8 cellular contexts compared by ENCODE assay signal in genomic region chr10:99845837-99846382, GRCh38.
DNase-seq lines count a peak whose midpoint lies in the region; ATAC-seq and TF ChIP-seq lines count a peak whose summit lies in the region.

No MANE protein-coding gene starts in this region.

- H3K79me2 ChIP-seq in parathyroid adenoma: no peaks in the 10 kb centered on the region

- intact Hi-C loops in transverse colon (cut with DNase I; ENCODE audit: low total_unique reads): loop anchor here (2.0 kb wide), 1 partner anchor 197 kb away; no protein-coding TSS in a partner anchor

- peak overlapping the region; percentile 64 for H2AFZ ChIP-seq in parathyroid adenoma

- peak overlapping the region; percentile 65 for H3K4me2 ChIP-seq in parathyroid adenoma (ENCODE audit: low read length)

- no peaks in the 10 kb centered on the region for H3K36me3 ChIP-seq in CD8-positive, alpha-beta memory T cell (ENCODE audit: insufficient read depth, low read length)
- H3K36me3 ChIP-seq in MG63 (no peaks in the 10 kb centered on the region), SK-N-MC (ENCODE audit: insufficient read depth, low read length) (no peaks in the 10 kb centered on the region), parathyroid adenoma (ENCODE audit: control insufficient read depth, insufficient read depth, low read length) (no peaks in the 10 kb centered on the region), transverse colon (no peaks in the 10 kb centered on the region)

- H3K4me3 ChIP-seq in CD8-positive, alpha-beta memory T cell (ENCODE audit: low read length): no peak overlapping the region
- H3K4me3 ChIP-seq in MG63 (no peak overlapping the region), SK-N-MC (0 out of 2 replicates have a peak overlapping the region, but pooled peaks have one; percentile 22), parathyroid adenoma (ENCODE audit: low read depth, low read length) (peak overlapping the region; percentile 40), transverse colon (peak overlapping the region in 2 of 4 donors; percentile 7 to 33)

- no peak overlapping the region for H3K27ac Mint-ChIP-seq in CD8-positive, alpha-beta memory T cell
- H3K27ac Mint-ChIP-seq in glutamatergic neuron (ENCODE audit: unreplicated experiment): no peak overlapping the region

- peaks cover 0 to 1% (median 0%) of the 10 kb centered on the region in 3 donors for H3K36me3 Mint-ChIP-seq in CD8-positive, alpha-beta memory T cell
- H3K36me3 Mint-ChIP-seq in glutamatergic neuron (ENCODE audit: unreplicated experiment): peaks cover 3% of the 10 kb centered on the region

- peaks cover 5 to 8% (median 8%) of the 10 kb centered on the region in 3 donors for H3K4me1 Mint-ChIP-seq in CD8-positive, alpha-beta memory T cell
- peaks cover 10% of the 10 kb centered on the region for H3K4me1 Mint-ChIP-seq in glutamatergic neuron (ENCODE audit: low read depth, unreplicated experiment)

- POLR2A ChIA-PET in CD8-positive, alpha-beta memory T cell (lab: Charles Lee): no interaction called here

- in situ Hi-C loops in transverse colon (cut with MboI; ENCODE audit: low pct_ligation_motif_present in 1 of 4, low pct_unique_long_range_greater_than_20kb in 1 of 4, low sequenced_read_pairs in 3 of 4): loop anchor here in 2 of 4 donors (5.0 kb wide), 1 partner anchor 201 kb away; no protein-coding TSS in a partner anchor

- H3K27me3 ChIP-seq in CD8-positive, alpha-beta memory T cell (ENCODE audit: insufficient read depth, low read length, poor library complexity, severe bottlenecking): no peaks in the 10 kb centered on the region
- H3K27me3 ChIP-seq in MG63: no peaks in the 10 kb centered on the region
- H3K27me3 ChIP-seq in parathyroid adenoma (ENCODE audit: control insufficient read depth, insufficient read depth, low read length): no peaks in the 10 kb centered on the region
- H3K27me3 ChIP-seq in transverse colon: no peaks in the 10 kb centered on the region

- peak; percentile 65 for ATAC-seq in GM21367 (IDR thresholded peaks at IDR 0.05; ENCODE audit: unreplicated experiment)

- TF ChIP-seq CTCF in glutamatergic neuron (IDR thresholded peaks at IDR 0.05; ENCODE audit: partially characterized antibody, unreplicated experiment) (peak; percentile 94), parathyroid adenoma (IDR thresholded peaks at IDR 0.05) (peak; percentile 98), transverse colon (IDR thresholded peaks at IDR 0.05) (peak; percentile 93 to 95 (median 94))

- no peak overlapping the region for H3K27ac ChIP-seq in CD8-positive, alpha-beta memory T cell (ENCODE audit: low read depth, low read length)
- no peak overlapping the region for H3K27ac ChIP-seq in SK-N-MC
- H3K27ac ChIP-seq in parathyroid adenoma: peak overlapping the region; percentile 53
- peak overlapping the region in 2 of 4 donors; percentile 18 to 29 for H3K27ac ChIP-seq in transverse colon

- no peak for TF ChIP-seq EP300 in transverse colon (IDR thresholded peaks at IDR 0.05; ENCODE audit: low read depth)

- peak overlapping the region in 5 of 7 donors; percentile 32 to 63 (median 62) for H3K4me3 Mint-ChIP-seq in CD8-positive, alpha-beta memory T cell
- no peak overlapping the region for H3K4me3 Mint-ChIP-seq in glutamatergic neuron (ENCODE audit: unreplicated experiment)

- H3K9me3 ChIP-seq in CD8-positive, alpha-beta memory T cell (ENCODE audit: low read length): no peaks in the 10 kb centered on the region
- H3K9me3 ChIP-seq in MG63 (no peaks in the 10 kb centered on the region), SK-N-MC (ENCODE audit: low read depth, low read length) (no peaks in the 10 kb centered on the region), parathyroid adenoma (ENCODE audit: control insufficient read depth, low read length) (no peaks in the 10 kb centered on the region), transverse colon (no peaks in the 10 kb centered on the region)

- DNase-seq in CD8-positive, alpha-beta memory T cell: peak; percentile 47 to 80 (median 66)
- DNase-seq in MG63 (peak; percentile 60), SK-N-MC (ENCODE audit: low read depth, low spot score) (peak; percentile 65), glutamatergic neuron (peak; percentile 64), transverse colon (peak; percentile 79)
- DNase-seq in activated naive CD4-positive, alpha-beta T cell treated with anti-CD3 and anti-CD28 coated beads, Interleukin-2, amount 50 U/mL, for 16 hours: peak; percentile 64

- peaks cover 0 to 1% of the 10 kb centered on the region in 2 donors for H3K27me3 Mint-ChIP-seq in CD8-positive, alpha-beta memory T cell
- H3K27me3 Mint-ChIP-seq in glutamatergic neuron (ENCODE audit: unreplicated experiment): peaks cover 6% of the 10 kb centered on the region

- H3K9ac ChIP-seq in SK-N-MC (ENCODE audit: insufficient read length) (no peak overlapping the region), parathyroid adenoma (no peak overlapping the region)

- WGBS in transverse colon (ENCODE audit: low coverage in 1 of 2), 2 donors: 0 to 8% methylated on average over 7 to 18 of the region's 18 CpGs

- TF ChIP-seq POLR2A in transverse colon (IDR thresholded peaks at IDR 0.05): no peak

- no peaks in the 10 kb centered on the region for H3K9me3 Mint-ChIP-seq in CD8-positive, alpha-beta memory T cell
- peaks cover 5% of the 10 kb centered on the region for H3K9me3 Mint-ChIP-seq in glutamatergic neuron (ENCODE audit: unreplicated experiment)

- CTCF ChIA-PET in CD8-positive, alpha-beta memory T cell (lab: Charles Lee): interaction anchor here (0.7 to 11.6 kb wide), 32 partner anchors 8 to 398 kb away, joined by 3 to 154 read pairs (median 4); partner anchors contain the start of gene DNMBP

- peaks cover 9% of the 10 kb centered on the region for H3K4me1 ChIP-seq in CD8-positive, alpha-beta memory T cell (ENCODE audit: insufficient read depth, low read length)
- H3K4me1 ChIP-seq in parathyroid adenoma (no peaks in the 10 kb centered on the region), transverse colon (peaks cover 3 to 23% (median 6%) of the 10 kb centered on the region in 4 donors)

Comparison
In these comparisons a context has a peak if more than half of its experiments do, and no peak if none do; other contexts are left out.
1. H3K4me3 ChIP-seq: peak in SK-N-MC (single experiment) and parathyroid adenoma (single experiment); none in CD8-positive, alpha-beta memory T cell (single experiment) and MG63 (single experiment).
2. Peak in every context shown above with its lines, with median percentiles within 50 percentile points of each other: DNase-seq and CTCF ChIP-seq.